In the genomic region with DNA sequence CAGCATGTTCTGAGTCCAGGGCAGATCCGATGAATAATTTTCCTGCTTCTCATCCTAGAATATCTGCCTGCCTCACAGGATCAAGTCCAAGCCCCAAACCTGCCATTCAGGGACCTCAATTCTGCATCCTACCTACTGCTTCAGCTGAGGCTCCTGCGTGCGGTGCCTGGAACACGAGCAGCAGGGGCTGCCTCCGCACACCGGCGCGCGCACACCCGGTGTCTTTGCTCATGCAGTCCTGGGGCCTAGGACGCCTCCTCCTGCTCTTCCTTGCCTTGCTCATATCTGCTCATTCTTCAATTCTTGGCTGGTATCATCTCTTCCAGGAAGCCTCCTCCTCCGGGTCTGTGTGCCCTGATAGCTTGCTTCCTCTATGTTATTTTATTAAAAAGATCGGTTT, we compare ENCODE assay signal across 20 cellular contexts.
"Had no signal": no experiment of that assay in that cellular context is flagged by ENCODE, and none has a peak within 500 bp of the region (broad histone marks: within the 10 kb centered on the region; RNA-seq: fewer than 3 reads in every experiment).

No MANE protein-coding gene starts in this region.

- DNase-seq: Karpas-422, KG1, MG63, NCI-H1092, NCI-H1105 treated with DMSO at 0.1 percent for 48 hours, NCI-H1417 treated with DMSO at 0.1 percent for 48 hours, NCI-H146, NCI-H1694 treated with DMSO at 0.1 percent for 48 hours, NCI-H1930, NCI-H2081, NCI-H2107, NCI-H2227 treated with DMSO at 0.1 percent for 48 hours, NCI-H526 treated with DMSO at 0.1 percent for 48 hours, NCI-H748 treated with DMSO at 0.1 percent for 48 hours, Right ventricle myocardium superior, RPMI8226, SIG-M5 had no signal

- H3K4me3 ChIP-seq: MG63, SJSA1, SK-N-MC had no signal

- H3K9me3 ChIP-seq: MG63 had no signal

- H3K27me3 ChIP-seq: MG63, SJSA1 had no signal

- H3K4me1 ChIP-seq: SJSA1 had no signal

- H3K36me3 ChIP-seq: MG63, SJSA1 had no signal

- H3K27ac ChIP-seq: HL-60, SJSA1, SK-N-MC had no signal
